In genomic region chr6:26538936-26539615, GRCh38 we compare ENCODE assay signal across 8 cellular contexts. TPM values are rescaled to one million over a fixed set of nuclear protein-coding genes. Genes with fewer than 3 reads are reported as not detected.
A peak's percentile ranks its signal among the peaks of the same experiment; 100 is the strongest.
DNase-seq lines count a peak whose midpoint lies in the region; ATAC-seq and TF ChIP-seq lines count a peak whose summit lies in the region.

No MANE protein-coding gene starts in this region.

- peaks cover 7 to 8% of the 10 kb centered on the region in 2 donors for H3K27me3 Mint-ChIP-seq in natural killer cell (ENCODE audit: low read depth in 2 of 2)

- intact Hi-C loops in natural killer cell (cut with micrococcal nuclease): loop anchor here (5.0 to 10.0 kb wide), 5 partner anchors 212 to 1216 kb away; partner anchors contain the start of gene ZNF184

- peak overlapping the region; percentile 77 to 96 (median 89) for H3K27ac ChIP-seq in BLaER1 treated with 17β-estradiol and CSF1 and Interleukin-3, amounts not matched to agents 10 nM and 100 nM
- H3K27ac ChIP-seq in MM.1S (ENCODE audit: low read length) (peak overlapping the region; percentile 96), coronary artery (peak overlapping the region; percentile 84 to 91)

- DNase-seq in MM.1S (no peak), coronary artery (ENCODE audit: low spot score) (no peak), natural killer cell (no peak), GM13977 (ENCODE audit: low spot score) (no peak), NCI-H2171 (lab: John Stamatoyannopoulos, UW) (no peak)

- peak overlapping the region; percentile 95 for H3K4me3 Mint-ChIP-seq in natural killer cell

- H3K36me3 ChIP-seq in BLaER1 treated with 17β-estradiol and CSF1 and Interleukin-3, amounts not matched to agents 10 nM and 100 nM: peaks cover 12 to 40% (median 25%) of the 10 kb centered on the region in 11 experiments; a peak in 21 of 22 replicates
- no peaks in the 10 kb centered on the region for H3K36me3 ChIP-seq in MM.1S (replicated peaks; ENCODE audit: insufficient read depth, low read length)

- no peaks in the 10 kb centered on the region for H3K9me2 ChIP-seq in MM.1S (replicated peaks; ENCODE audit: insufficient read depth, low read length)

- peaks cover 52% of the 10 kb centered on the region for H3K79me2 ChIP-seq in MM.1S (ENCODE audit: low read length)

- H3K4me1 Mint-ChIP-seq in natural killer cell: peaks cover 62% of the 10 kb centered on the region in 2 donors

- TF ChIP-seq CTCF in MM.1S (IDR thresholded peaks at IDR 0.05; ENCODE audit: low read length) (no peak), coronary artery (IDR thresholded peaks at IDR 0.05) (no peak), natural killer cell (IDR thresholded peaks at IDR 0.05) (no peak), GM13977 (IDR thresholded peaks at IDR 0.05; ENCODE audit: extremely low read depth, insufficient read depth, missing control alignments) (no peak)

- H3K4me3 ChIP-seq in BLaER1 treated with 17β-estradiol and CSF1 and Interleukin-3, amounts not matched to agents 10 nM and 100 nM: peak overlapping the region; percentile 78 to 99 (median 85)
- H3K4me3 ChIP-seq in MM.1S (ENCODE audit: low read length) (peak overlapping the region; percentile 96), coronary artery (peak overlapping the region; percentile 86)

- peak overlapping the region; percentile 99 to 100 for H3K27ac Mint-ChIP-seq in natural killer cell

- H3K9me3 Mint-ChIP-seq in natural killer cell: no peaks in the 10 kb centered on the region

- no peaks in the 10 kb centered on the region for H3K9me3 ChIP-seq in BLaER1 treated with 17β-estradiol and CSF1 and Interleukin-3, amounts not matched to agents 10 nM and 100 nM (replicated peaks in 1 of 11)
- no peaks in the 10 kb centered on the region for H3K9me3 ChIP-seq in MM.1S (replicated peaks; ENCODE audit: insufficient read depth, low read length)

- in situ Hi-C loops in GM13977 (cut with MboI; ENCODE audit: low pct_unique_long_range_greater_than_20kb, low sequenced_read_pairs, unreplicated experiment): no loop called here

- peaks cover 0 to 18% (median 0%) of the 10 kb centered on the region in 11 experiments; a peak in 5 of 22 replicates for H4K20me1 ChIP-seq in BLaER1 treated with 17β-estradiol and CSF1 and Interleukin-3, amounts not matched to agents 10 nM and 100 nM
- no peaks in the 10 kb centered on the region for H4K20me1 ChIP-seq in MM.1S (ENCODE audit: insufficient read depth, low read length)

- no peaks in the 10 kb centered on the region for H3K27me3 ChIP-seq in BLaER1 treated with 17β-estradiol and CSF1 and Interleukin-3, amounts not matched to agents 10 nM and 100 nM
- H3K27me3 ChIP-seq in MM.1S (replicated peaks; ENCODE audit: insufficient read depth, low read length): no peaks in the 10 kb centered on the region

- no peak for ATAC-seq in natural killer cell
- no peak for ATAC-seq in HG03175 (IDR thresholded peaks at IDR 0.05; ENCODE audit: unreplicated experiment)
- no peak for ATAC-seq in GM19455 (IDR thresholded peaks at IDR 0.05; ENCODE audit: unreplicated experiment)

- peaks cover 46% of the 10 kb centered on the region for H3F3A ChIP-seq in MM.1S (ENCODE audit: insufficient read depth, low read length)

- peaks cover 33 to 66% (median 51%) of the 10 kb centered on the region in 10 experiments for H3K4me1 ChIP-seq in BLaER1 treated with 17β-estradiol and CSF1 and Interleukin-3, amounts not matched to agents 10 nM and 100 nM
- peaks cover 26% of the 10 kb centered on the region for H3K4me1 ChIP-seq in MM.1S (ENCODE audit: low read length)

- peaks cover 20% of the 10 kb centered on the region for H3K36me3 Mint-ChIP-seq in natural killer cell

- H3K9ac ChIP-seq in BLaER1 treated with 17β-estradiol and CSF1 and Interleukin-3, amounts not matched to agents 10 nM and 100 nM: peak overlapping the region; percentile 88 to 95 (median 91)
- peak overlapping the region; percentile 91 for H3K9ac ChIP-seq in MM.1S (ENCODE audit: low read length)

- peak overlapping the region; percentile 85 to 96 (median 92) for H3K4me2 ChIP-seq in BLaER1 treated with 17β-estradiol and CSF1 and Interleukin-3, amounts not matched to agents 10 nM and 100 nM
- peak overlapping the region; percentile 97 for H3K4me2 ChIP-seq in MM.1S (ENCODE audit: low read depth, low read length)

- peak overlapping the region; percentile 78 for H2AFZ ChIP-seq in MM.1S (ENCODE audit: low read length)

RNA-seq across cellular contexts. Expression of gene HMGN4, which starts 0.9 kb away (rescaled TPM):
- total RNA-seq in natural killer cell: 10 to 100 TPM; 55.7 to 80.6 (median 70.3) TPM

RNA-seq across cellular contexts. Expression of gene BTN1A1, which starts 39.0 kb away (rescaled TPM):
- total RNA-seq in natural killer cell: not detected

RNA-seq across cellular contexts. Expression of gene ABT1, which starts 57.7 kb away (rescaled TPM):
- total RNA-seq in natural killer cell: 10 to 100 TPM; 23.9 to 30.7 (median 29.9) TPM
